ENCODE assay signal across 22 cellular contexts in the genomic region with DNA sequence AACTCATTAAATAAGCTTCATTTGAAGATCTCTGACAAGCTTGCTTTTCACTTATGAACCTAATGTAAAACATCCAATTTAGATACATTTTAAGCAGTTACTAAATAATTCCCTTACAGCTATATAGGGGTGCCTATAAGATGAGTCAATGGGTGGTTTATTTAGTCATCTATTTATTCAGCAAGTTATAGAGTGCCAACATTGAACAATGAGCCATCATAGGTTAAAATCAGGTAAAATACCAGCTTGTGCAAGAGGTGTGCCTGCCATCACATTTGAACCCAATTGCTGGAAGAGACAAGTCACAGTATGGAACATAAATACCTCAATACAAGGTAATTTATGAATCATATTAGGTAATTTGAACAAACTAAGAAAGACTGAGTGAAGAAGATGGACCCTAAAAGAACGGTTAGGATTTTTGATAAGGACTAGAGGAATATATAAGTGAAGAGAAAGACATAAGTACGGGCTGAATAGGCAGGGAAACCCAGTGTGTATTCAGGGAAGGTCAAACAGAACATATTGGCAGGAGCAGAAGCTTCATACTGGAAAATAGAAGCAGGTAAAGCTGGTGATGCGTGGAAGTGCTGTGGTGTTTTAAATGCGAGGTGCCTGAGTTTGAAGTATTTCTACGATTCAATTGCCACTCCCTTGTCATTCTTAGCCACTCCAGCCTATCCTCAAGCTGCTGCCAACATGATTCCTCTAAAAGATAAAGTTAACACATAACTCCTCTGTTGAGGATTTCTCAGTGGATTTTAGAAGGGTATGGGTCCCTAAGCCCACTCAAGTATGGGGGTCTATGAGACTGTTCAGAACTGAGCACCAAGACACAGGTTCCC. TPM values are rescaled to one million over a fixed set of nuclear protein-coding genes. Genes with fewer than 3 reads are reported as not detected.
DNase-seq lines count a peak whose midpoint lies in the region; ATAC-seq and TF ChIP-seq lines count a peak whose summit lies in the region.
"Had no signal": no experiment of that assay in that cellular context is flagged by ENCODE, and none has a peak within 500 bp of the region (broad histone marks: within the 10 kb centered on the region; RNA-seq: fewer than 3 reads in every experiment).

No MANE protein-coding gene starts in this region.

- H3K4me1 Mint-ChIP-seq in activated naive CD8-positive, alpha-beta T cell treated with anti-CD3 and anti-CD28 coated beads, Interleukin-2, amount 50 U/mL, for 24 hours = peaks cover 70% of the 10 kb centered on the region

- no peak for TF ChIP-seq POLR2A in sigmoid colon (IDR thresholded peaks at IDR 0.05)

- H3K27me3 ChIP-seq in ACC112 (ENCODE audit: insufficient read depth, low read length) (no peaks in the 10 kb centered on the region), GM23248 (replicated peaks; ENCODE audit: insufficient read depth) (no peaks in the 10 kb centered on the region), left lung (no peaks in the 10 kb centered on the region), right cardiac atrium (ENCODE audit: control insufficient read depth, insufficient read depth) (no peaks in the 10 kb centered on the region), sigmoid colon (no peaks in the 10 kb centered on the region)
- H3K27me3 ChIP-seq: ovary, SJCRH30, tibial artery had no signal

- 90 to 94% methylated on average over 5 of the region's 5 CpGs for WGBS in GM23248 (ENCODE audit: low coverage in 1 of 2, low lambda C conversion rate in 2 of 2, missing lambda C conversion rate in 2 of 2), 2 experiments
- 90% methylated on average over 5 of the region's 5 CpGs for WGBS in right cardiac atrium
- WGBS in sigmoid colon, 2 donors = 47 to 78% methylated on average over 5 of the region's 5 CpGs

- H3K79me2 ChIP-seq in ACC112 (ENCODE audit: control insufficient read depth, insufficient read depth, low read length, unreplicated experiment) (no peaks in the 10 kb centered on the region), GM23248 (ENCODE audit: insufficient read depth) (no peaks in the 10 kb centered on the region)

- in situ Hi-C loops in GM23248 (cut with MboI) = loop anchor here (10.0 kb wide), 1 partner anchor 335 kb away; no protein-coding TSS in a partner anchor

- H2AFZ ChIP-seq in ACC112 (ENCODE audit: low read length, unreplicated experiment) (peak overlapping the region; percentile 48), GM23248 (no peak overlapping the region)

- intact Hi-C loops in left lung (cut with DNase I) (loop anchor here in 1 of 2 donors (10.0 kb wide), 1 partner anchor 355 kb away; no protein-coding TSS in a partner anchor), right cardiac atrium (cut with DNase I) (loop anchor here (5.0 to 10.0 kb wide), 4 partner anchors 45 to 353 kb away; no protein-coding TSS in a partner anchor), sigmoid colon (cut with DNase I) (loop anchor here (5.0 kb wide), 1 partner anchor 333 kb away; no protein-coding TSS in a partner anchor)

- H3K9me3 ChIP-seq in GM23248 (ENCODE audit: low read depth) (no peaks in the 10 kb centered on the region), left lung (no peaks in the 10 kb centered on the region), right cardiac atrium (ENCODE audit: control insufficient read depth, low read length) (no peaks in the 10 kb centered on the region), sigmoid colon (no peaks in the 10 kb centered on the region)
- H3K9me3 ChIP-seq: ovary, SJCRH30, tibial artery had no signal

- H3K4me3 Mint-ChIP-seq in activated naive CD8-positive, alpha-beta T cell treated with anti-CD3 and anti-CD28 coated beads, Interleukin-2, amount 50 U/mL, for 24 hours = no peak overlapping the region

- TF ChIP-seq CTCF in left lung (IDR thresholded peaks at IDR 0.05) = no peak
- TF ChIP-seq CTCF in sigmoid colon (IDR thresholded peaks at IDR 0.05) = no peak

- no peak for TF ChIP-seq EP300 in sigmoid colon (IDR thresholded peaks at IDR 0.05)

- H3K9me3 Mint-ChIP-seq in activated naive CD8-positive, alpha-beta T cell treated with anti-CD3 and anti-CD28 coated beads, Interleukin-2, amount 50 U/mL, for 24 hours = no peaks in the 10 kb centered on the region
- H3K9me3 Mint-ChIP-seq: activated CD4-positive, alpha-beta T cell treated with anti-CD3 and anti-CD28 coated beads, Interleukin-2, amount 10 ng/mL, durations not matched to agents 24 days and 14 days had no signal

- H3K4me1 ChIP-seq in ACC112 (ENCODE audit: control insufficient read depth, insufficient read depth, low read length, unreplicated experiment) = peaks cover 91% of the 10 kb centered on the region
- peaks cover 84% of the 10 kb centered on the region for H3K4me1 ChIP-seq in GM23248 (ENCODE audit: insufficient read depth)
- H3K4me1 ChIP-seq in left lung = peaks cover 32 to 44% of the 10 kb centered on the region in 2 donors
- H3K4me1 ChIP-seq in right cardiac atrium (ENCODE audit: control insufficient read depth, insufficient read depth, low read length) = peaks cover 5% of the 10 kb centered on the region
- H3K4me1 ChIP-seq in sigmoid colon = peaks cover 0 to 10% (median 7%) of the 10 kb centered on the region in 4 donors

- DNase-seq in GM23248 = peak; percentile 43
- no peak for DNase-seq in activated naive CD8-positive, alpha-beta T cell treated with anti-CD3 and anti-CD28 coated beads, Interleukin-2, amount 50 U/mL, for 24 hours
- no peak for DNase-seq in left lung
- DNase-seq in right cardiac atrium = no peak
- DNase-seq in sigmoid colon = no peak
- no peak for DNase-seq in H4 (ENCODE audit: low spot score)
- DNase-seq: activated CD4-positive, alpha-beta T cell treated with anti-CD3 and anti-CD28 coated beads, Interleukin-2, amount 10 ng/mL, durations not matched to agents 24 days and 14 days; amygdala; foreskin fibroblast; GF-D8; GOT3; left colon; NCI-H2029 treated with DMSO at 0.1 percent for 48 hours; NCI-H510A; ovary; SJCRH30; stimulated activated CD4-positive, alpha-beta T cell treated with anti-CD3 and anti-CD28 coated beads, Interleukin-4, amount 100 ng/mL, for 24 hours; T1000; tibial artery had no signal

- H3F3A ChIP-seq in GM23248 (ENCODE audit: insufficient read depth) = peaks cover 75% of the 10 kb centered on the region

- H3K27ac ChIP-seq in ACC112 (ENCODE audit: low read depth, low read length) (peak overlapping the region; percentile 46), GM23248 (0 out of 2 replicates have a peak overlapping the region, but pooled peaks have one; percentile 2), left lung (peak overlapping the region; percentile 9 to 10), right cardiac atrium (ENCODE audit: low read length) (no peak overlapping the region), sigmoid colon (no peak overlapping the region)
- H3K27ac ChIP-seq: ovary, SJCRH30, tibial artery had no signal

- no peaks in the 10 kb centered on the region for H3K36me3 ChIP-seq in ACC112 (ENCODE audit: insufficient read depth, low read length)
- no peaks in the 10 kb centered on the region for H3K36me3 ChIP-seq in GM23248 (ENCODE audit: low read depth)
- H3K36me3 ChIP-seq in left lung = no peaks in the 10 kb centered on the region
- H3K36me3 ChIP-seq in sigmoid colon = no peaks in the 10 kb centered on the region
- H3K36me3 ChIP-seq: ovary, SJCRH30, tibial artery had no signal

- H3K36me3 Mint-ChIP-seq in activated naive CD8-positive, alpha-beta T cell treated with anti-CD3 and anti-CD28 coated beads, Interleukin-2, amount 50 U/mL, for 24 hours (ENCODE audit: low read depth) = peaks cover 1% of the 10 kb centered on the region

- H3K9ac ChIP-seq in GM23248 = no peak overlapping the region

- H3K4me2 ChIP-seq in GM23248 (ENCODE audit: unreplicated experiment) = peak overlapping the region; percentile 50

- H4K20me1 ChIP-seq in GM23248 (ENCODE audit: insufficient read depth) = no peaks in the 10 kb centered on the region

- peak; percentile 79 for ATAC-seq in activated naive CD8-positive, alpha-beta T cell treated with anti-CD3 and anti-CD28 coated beads, Interleukin-2, amount 50 U/mL, for 24 hours
- ATAC-seq in left lung (peak; percentile 15), right cardiac atrium (no peak), HG03432 (IDR thresholded peaks at IDR 0.05; ENCODE audit: unreplicated experiment) (no peak)
- ATAC-seq: left colon had no signal

- H3K4me3 ChIP-seq in ACC112 (ENCODE audit: low read depth, low read length) = no peak overlapping the region
- no peak overlapping the region for H3K4me3 ChIP-seq in GM23248
- no peak overlapping the region for H3K4me3 ChIP-seq in left lung
- no peak overlapping the region for H3K4me3 ChIP-seq in right cardiac atrium (ENCODE audit: low read length)
- no peak overlapping the region for H3K4me3 ChIP-seq in sigmoid colon
- H3K4me3 ChIP-seq: ovary, SJCRH30, skin epidermis, tibial artery had no signal

- no peaks in the 10 kb centered on the region for H3K27me3 Mint-ChIP-seq in activated naive CD8-positive, alpha-beta T cell treated with anti-CD3 and anti-CD28 coated beads, Interleukin-2, amount 50 U/mL, for 24 hours
- H3K27me3 Mint-ChIP-seq: activated CD4-positive, alpha-beta T cell treated with anti-CD3 and anti-CD28 coated beads, Interleukin-2, amount 10 ng/mL, durations not matched to agents 24 days and 14 days had no signal

- peak overlapping the region; percentile 69 for H3K27ac Mint-ChIP-seq in activated naive CD8-positive, alpha-beta T cell treated with anti-CD3 and anti-CD28 coated beads, Interleukin-2, amount 50 U/mL, for 24 hours
- H3K27ac Mint-ChIP-seq: activated CD4-positive, alpha-beta T cell treated with anti-CD3 and anti-CD28 coated beads, Interleukin-2, amount 10 ng/mL, durations not matched to agents 24 days and 14 days had no signal

- H3K9me2 ChIP-seq in GM23248 (ENCODE audit: insufficient read depth) = no peaks in the 10 kb centered on the region

RNA-seq across cellular contexts. Expression of gene STAT4, which starts 18.9 kb away (rescaled TPM):
- total RNA-seq in GM23248 (2014; rRNA removed; shearing (Covaris generic)) = 1.5 and 3.2 TPM in 2 replicates
- polyA plus RNA-seq in GM23248 (2016; fragmentation: Nextera tagmentation; extraction: Ambion mirVana) (1.9 and 2.2 TPM in 2 replicates), right cardiac atrium (13.0 TPM), sigmoid colon (1 to 10 TPM in 1 of 3 donors, under 1 TPM in 2; 0.46 to 4.6 (median 0.60) TPM)
- total RNA-seq in left lung (1 to 10 TPM; 4.4 to 4.5 TPM), right cardiac atrium (10 to 100 TPM in 3 of 4 donors, 1 to 10 TPM in 1; 7.0 to 27.0 (median 18.2) TPM), sigmoid colon (1 to 10 TPM in 1 of 4 donors, under 1 TPM in 2, not detected in 1; 0.68 to 2.3 (median 0.71) TPM)
- total RNA-seq in H4 (2014; rRNA removed; shearing (Covaris generic)) = 0.55 and 4.3 TPM in 2 replicates

Comparison
In these comparisons a context has a peak if more than half of its experiments do, and no peak if none do; other contexts are left out.
1. H3K27ac ChIP-seq: peak in ACC112 (single experiment), GM23248 (single experiment) and left lung (2 of 2); none in right cardiac atrium (single experiment) and sigmoid colon (0 of 4).
2. ATAC-seq: peak in activated naive CD8-positive, alpha-beta T cell treated with anti-CD3 and anti-CD28 coated beads, Interleukin-2, amount 50 U/mL, for 24 hours (single experiment) and left lung (single experiment); none in right cardiac atrium (0 of 2) and HG03432 (single experiment).